In the genomic region with DNA sequence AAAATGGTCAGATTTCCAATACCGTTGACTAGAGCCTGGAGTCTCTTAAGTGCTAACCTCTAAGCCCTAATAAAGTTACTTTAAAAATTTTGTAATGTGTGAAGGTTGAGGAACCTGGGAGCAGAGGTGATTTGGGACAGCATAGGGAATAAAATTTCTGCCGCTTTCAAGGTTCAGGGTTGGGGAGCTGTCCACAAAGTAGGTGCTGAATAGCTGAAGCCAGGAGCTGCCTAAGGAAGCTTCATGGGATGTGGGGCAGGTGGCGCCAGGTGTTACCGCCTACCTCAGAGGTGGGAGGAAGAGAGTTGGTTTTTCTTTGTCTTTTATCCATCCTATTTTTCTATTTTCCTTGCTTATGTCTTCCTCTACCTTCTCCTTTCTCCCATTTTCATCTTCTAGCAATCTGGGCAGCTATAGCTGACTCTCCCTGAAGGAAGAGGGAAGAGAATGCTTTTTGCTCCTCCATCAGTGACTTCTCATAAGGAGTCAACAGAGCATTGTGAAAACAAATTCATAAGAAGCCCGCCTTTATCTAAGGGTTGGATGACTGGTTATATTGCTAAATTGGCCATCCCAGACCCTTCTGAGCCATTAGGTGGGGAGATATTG, we compare ENCODE assay signal across 10 cellular contexts.
A peak's percentile ranks its signal among the peaks of the same experiment; 100 is the strongest.
DNase-seq lines count a peak whose midpoint lies in the region; ATAC-seq, FAIRE-seq and TF ChIP-seq lines count a peak whose summit lies in the region.
"Had no signal": no experiment of that assay in that cellular context is flagged by ENCODE, and none has a peak within 500 bp of the region (broad histone marks: within the 10 kb centered on the region; RNA-seq: fewer than 3 reads in every experiment).

No MANE protein-coding gene starts in this region.

- H3K9me3 ChIP-seq in endodermal cell (ENCODE audit: control insufficient read depth, low read length) (no peaks in the 10 kb centered on the region), pancreas (no peaks in the 10 kb centered on the region)

- H3K9me3 Mint-ChIP-seq in endodermal cell = no peaks in the 10 kb centered on the region
- no peaks in the 10 kb centered on the region for H3K9me3 Mint-ChIP-seq in activated T-cell treated with anti-CD3 and anti-CD28 coated beads, Interleukin-2, amount 50 U/mL, for 24 hours

- H3K27me3 Mint-ChIP-seq in endodermal cell (ENCODE audit: insufficient read depth) = peaks cover 2% of the 10 kb centered on the region
- H3K27me3 Mint-ChIP-seq in activated T-cell treated with anti-CD3 and anti-CD28 coated beads, Interleukin-2, amount 50 U/mL, for 24 hours = peaks cover 65% of the 10 kb centered on the region

- no peak for FAIRE-seq in pancreas (lab: Jason Lieb, UNC)

- H3K4me1 ChIP-seq in endodermal cell (ENCODE audit: control insufficient read depth, insufficient read depth, low read length) (peaks cover 6% of the 10 kb centered on the region), pancreas (no peaks in the 10 kb centered on the region)

- H3K4me3 ChIP-seq in endodermal cell (ENCODE audit: low read length) (no peak overlapping the region), pancreas (no peak overlapping the region)

- H3K4me3 Mint-ChIP-seq in endodermal cell = no peak overlapping the region
- no peak overlapping the region for H3K4me3 Mint-ChIP-seq in activated T-cell treated with anti-CD3 and anti-CD28 coated beads, Interleukin-2, amount 50 U/mL, for 24 hours

- WGBS in endodermal cell (ENCODE audit: insufficient coverage in 1 of 2, insufficient read length in 1 of 2), 2 experiments = 33 to 38% methylated on average over 1 to 5 of the region's 5 CpGs
- WGBS in pancreas, 2 donors = 5 to 13% methylated on average over 5 of the region's 5 CpGs

- ATAC-seq in pancreas (peak; percentile 72 to 95 (median 86)), HG03045 (IDR thresholded peaks at IDR 0.05; ENCODE audit: unreplicated experiment) (no peak)

- no peak overlapping the region for H3K9ac ChIP-seq in endodermal cell (ENCODE audit: extremely low read depth, low read length, poor library complexity, severe bottlenecking)

- DNase-seq in DMS53 (lab: John Stamatoyannopoulos, UW) (peak; percentile 41), DMS53 treated with DMSO at 0.1 percent for 48 hours (lab: John Stamatoyannopoulos, UW; ENCODE audit: unreplicated experiment) (no peak), OCI-M1 (lab: John Stamatoyannopoulos, UW) (peak; percentile 33), endodermal cell (peak; percentile 93), pancreas (peak in 5 of 6 donors; percentile 43 to 73 (median 64))
- no peak for DNase-seq in stimulated activated naive CD4-positive, alpha-beta T cell (lab: John Stamatoyannopoulos, UW)
- no peak for DNase-seq in activated T-cell treated with anti-CD3 and anti-CD28 coated beads, Interleukin-2, amount 50 U/mL, for 24 hours
- DNase-seq: 8988T, NCI-H510A treated with DMSO at 0.1 percent for 48 hours had no signal

- TF ChIP-seq CTCF in endodermal cell (conservative IDR thresholded peaks at IDR 0.05) = peak; percentile 39
- no peak for TF ChIP-seq CTCF in pancreas (IDR thresholded peaks at IDR 0.05)

- no peaks in the 10 kb centered on the region for H3K36me3 Mint-ChIP-seq in endodermal cell (ENCODE audit: low read depth)
- no peaks in the 10 kb centered on the region for H3K36me3 Mint-ChIP-seq in activated T-cell treated with anti-CD3 and anti-CD28 coated beads, Interleukin-2, amount 50 U/mL, for 24 hours (ENCODE audit: low read depth)

- intact Hi-C loops in pancreas (cut with DNase I) = loop anchor here in 1 of 3 donors (10.0 kb wide), 1 partner anchor 551 kb away; no protein-coding TSS in a partner anchor

- H3K27ac ChIP-seq in endodermal cell (ENCODE audit: low read depth, low read length) (no peak overlapping the region), pancreas (no peak overlapping the region)

- H3K36me3 ChIP-seq in endodermal cell (ENCODE audit: control insufficient read depth, insufficient read depth, low read length) (no peaks in the 10 kb centered on the region), pancreas (no peaks in the 10 kb centered on the region)

- H3K27me3 ChIP-seq in endodermal cell (ENCODE audit: control insufficient read depth, insufficient read depth, low read length, poor library complexity, severe bottlenecking) (no peaks in the 10 kb centered on the region), pancreas (no peaks in the 10 kb centered on the region)

- peaks cover 15% of the 10 kb centered on the region for H3K4me1 Mint-ChIP-seq in endodermal cell
- no peaks in the 10 kb centered on the region for H3K4me1 Mint-ChIP-seq in activated T-cell treated with anti-CD3 and anti-CD28 coated beads, Interleukin-2, amount 50 U/mL, for 24 hours (ENCODE audit: low read depth)

- no peak overlapping the region for H3K27ac Mint-ChIP-seq in endodermal cell
- H3K27ac Mint-ChIP-seq in activated T-cell treated with anti-CD3 and anti-CD28 coated beads, Interleukin-2, amount 50 U/mL, for 24 hours = no peak overlapping the region

Comparison
In these comparisons a context has a peak if more than half of its experiments do, and no peak if none do; other contexts are left out.
1. DNase-seq: peak in DMS53 (single experiment), OCI-M1 (single experiment), endodermal cell (single experiment) and pancreas (5 of 6); none in DMS53 treated with DMSO at 0.1 percent for 48 hours (single experiment), stimulated activated naive CD4-positive, alpha-beta T cell (0 of 6) and activated T-cell treated with anti-CD3 and anti-CD28 coated beads, Interleukin-2, amount 50 U/mL, for 24 hours (single experiment).